ENCODE assay signal across 19 cellular contexts in the genomic region with DNA sequence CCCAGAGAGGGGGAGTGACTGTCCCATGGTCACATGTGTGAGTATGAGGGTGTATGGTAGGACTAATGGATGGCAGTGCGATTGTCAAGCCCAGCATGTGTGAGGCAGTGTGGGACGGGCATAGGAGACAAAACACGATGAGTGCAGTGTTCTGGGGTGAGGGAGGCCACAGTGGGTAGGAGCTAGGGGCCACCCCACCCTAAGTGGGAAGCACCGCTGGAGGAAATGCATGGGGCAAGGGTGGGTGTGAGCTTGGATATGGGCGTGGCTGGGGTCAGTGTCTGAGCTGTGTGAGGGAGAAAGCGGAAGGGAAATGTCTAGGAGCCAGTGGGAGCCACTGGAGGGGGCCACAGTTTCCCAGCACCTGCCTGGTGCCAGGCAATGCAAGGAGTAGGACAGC. TPM values are rescaled to one million over a fixed set of nuclear protein-coding genes. Genes with fewer than 3 reads are reported as not detected.
A peak's percentile ranks its signal among the peaks of the same experiment; 100 is the strongest.
DNase-seq lines count a peak whose midpoint lies in the region; ATAC-seq and TF ChIP-seq lines count a peak whose summit lies in the region.
"Had no signal": no experiment of that assay in that cellular context is flagged by ENCODE, and none has a peak within 500 bp of the region (broad histone marks: within the 10 kb centered on the region; RNA-seq: fewer than 3 reads in every experiment).

No MANE protein-coding gene starts in this region.

- H3K4me2 ChIP-seq in BLaER1 treated with 17β-estradiol and CSF1 and Interleukin-3, amounts not matched to agents 10 nM and 100 nM: peak overlapping the region in 10 of 11 experiments; percentile 5 to 59 (median 36); a peak in 13 of 22 replicates
- H3K4me2 ChIP-seq: neural progenitor cell had no signal

- ATAC-seq in gastrocnemius medialis: no peak
- ATAC-seq in activated CD8-positive, alpha-beta memory T cell treated with anti-CD3 and anti-CD28 coated beads, Interleukin-2, amount 10 ng/mL, durations not matched to agents 7 days and 5 days: no peak

- no peaks in the 10 kb centered on the region for H3K9me3 ChIP-seq in BLaER1 treated with 17β-estradiol and CSF1 and Interleukin-3, amounts not matched to agents 10 nM and 100 nM (replicated peaks in 1 of 11)
- no peaks in the 10 kb centered on the region for H3K9me3 ChIP-seq in gastrocnemius medialis
- H3K9me3 ChIP-seq: HAP-1, upper lobe of left lung had no signal

- no peaks in the 10 kb centered on the region for H3K36me3 Mint-ChIP-seq in activated CD8-positive, alpha-beta memory T cell treated with anti-CD3 and anti-CD28 coated beads, Interleukin-2, amount 10 ng/mL, durations not matched to agents 7 days and 5 days
- H3K36me3 Mint-ChIP-seq: neural progenitor cell had no signal

- H3K9ac ChIP-seq in BLaER1 treated with 17β-estradiol and CSF1 and Interleukin-3, amounts not matched to agents 10 nM and 100 nM: peak overlapping the region in 2 of 11 experiments; percentile 18 to 23; a peak in 2 of 22 replicates
- H3K9ac ChIP-seq: neural progenitor cell had no signal

- H3K4me3 ChIP-seq in BLaER1 treated with 17β-estradiol and CSF1 and Interleukin-3, amounts not matched to agents 10 nM and 100 nM: no peak overlapping the region
- H3K4me3 ChIP-seq in gastrocnemius medialis: no peak overlapping the region
- H3K4me3 ChIP-seq: HAP-1, K562, neural progenitor cell, upper lobe of left lung had no signal

- H3K4me1 Mint-ChIP-seq in activated CD8-positive, alpha-beta memory T cell treated with anti-CD3 and anti-CD28 coated beads, Interleukin-2, amount 10 ng/mL, durations not matched to agents 7 days and 5 days: no peaks in the 10 kb centered on the region
- H3K4me1 Mint-ChIP-seq: activated B cell treated with CpG ODN at 0.5 μM for 24 hours; activated CD4-positive, alpha-beta memory T cell treated with anti-CD3 and anti-CD28 coated beads, Interleukin-2, amount 10 ng/mL, durations not matched to agents 7 days and 5 days; central memory CD8-positive, alpha-beta T cell had no signal

- H3K27ac ChIP-seq in BLaER1 treated with 17β-estradiol and CSF1 and Interleukin-3, amounts not matched to agents 10 nM and 100 nM: no peak overlapping the region
- H3K27ac ChIP-seq in RWPE1 (peak overlapping the region; percentile 96), epithelial cell of prostate (peak overlapping the region; percentile 87), gastrocnemius medialis (peak overlapping the region; percentile 88 to 95 (median 88)), caudate nucleus (ENCODE audit: low read depth, low read length) (no peak overlapping the region)
- H3K27ac ChIP-seq: C4-2B, neural progenitor cell had no signal

- no peaks in the 10 kb centered on the region for H3K9me3 Mint-ChIP-seq in activated CD8-positive, alpha-beta memory T cell treated with anti-CD3 and anti-CD28 coated beads, Interleukin-2, amount 10 ng/mL, durations not matched to agents 7 days and 5 days (ENCODE audit: low read depth)
- H3K9me3 Mint-ChIP-seq: activated B cell treated with CpG ODN at 0.5 μM for 24 hours; activated CD4-positive, alpha-beta memory T cell treated with anti-CD3 and anti-CD28 coated beads, Interleukin-2, amount 10 ng/mL, durations not matched to agents 7 days and 5 days; central memory CD8-positive, alpha-beta T cell; stimulated activated naive CD8-positive, alpha-beta T cell treated with anti-CD3 and anti-CD28 coated beads, Interleukin-15, Interleukin-2, amounts not matched to agents 100 ng/mL and 50 ng/mL, for 24 hours had no signal

- H3K36me3 ChIP-seq in BLaER1 treated with 17β-estradiol and CSF1 and Interleukin-3, amounts not matched to agents 10 nM and 100 nM: no peaks in the 10 kb centered on the region
- H3K36me3 ChIP-seq in gastrocnemius medialis: no peaks in the 10 kb centered on the region
- H3K36me3 ChIP-seq: HAP-1, neural progenitor cell, upper lobe of left lung had no signal

- H3K27me3 Mint-ChIP-seq in activated CD8-positive, alpha-beta memory T cell treated with anti-CD3 and anti-CD28 coated beads, Interleukin-2, amount 10 ng/mL, durations not matched to agents 7 days and 5 days: peaks cover 3% of the 10 kb centered on the region
- H3K27me3 Mint-ChIP-seq: activated CD4-positive, alpha-beta memory T cell treated with anti-CD3 and anti-CD28 coated beads, Interleukin-2, amount 10 ng/mL, durations not matched to agents 7 days and 5 days had no signal

- TF ChIP-seq POLR2A in gastrocnemius medialis (IDR thresholded peaks at IDR 0.05): no peak

- in situ Hi-C loops in gastrocnemius medialis (cut with MboI; ENCODE audit: low sequenced_read_pairs in 4 of 4): loop anchor here in 2 of 4 donors (10.0 kb wide), 2 partner anchors 53 to 93 kb away; a partner anchor contains a TSS

- TF ChIP-seq CTCF in RWPE1 (conservative IDR thresholded peaks at IDR 0.05; ENCODE audit: low read depth) (no peak), gastrocnemius medialis (IDR thresholded peaks at IDR 0.05 in 4 of 5, conservative IDR thresholded peaks at IDR 0.05 in 1 of 5) (no peak)

- CTCF ChIA-PET in RWPE1 (lab: Yijun Ruan, JAX): interaction anchor here (0.5 to 2.0 kb wide), 8 partner anchors 15 to 1262 kb away, joined by 3 to 10 read pairs (median 4); no protein-coding TSS in a partner anchor
- CTCF ChIA-PET in activated CD8-positive, alpha-beta memory T cell treated with anti-CD3 and anti-CD28 coated beads, Interleukin-2, amount 10 ng/mL, durations not matched to agents 7 days and 5 days (lab: Charles Lee): interaction anchor here (0.8 to 2.9 kb wide), 15 partner anchors 16 to 171 kb away, joined by 3 to 19 read pairs (median 4); a partner anchor contains a TSS

- DNase-seq in RWPE1 (ENCODE audit: low spot score): no peak
- no peak for DNase-seq in epithelial cell of prostate (ENCODE audit: low read depth, low spot score)
- no peak for DNase-seq in gastrocnemius medialis
- DNase-seq in activated CD8-positive, alpha-beta memory T cell treated with anti-CD3 and anti-CD28 coated beads, Interleukin-2, amount 10 ng/mL, durations not matched to agents 7 days and 5 days: no peak
- no peak for DNase-seq in AG08396 (ENCODE audit: low spot score)
- DNase-seq in iPS-NIHi7 (ENCODE audit: extremely low spot score): no peak
- DNase-seq in caudate nucleus (lab: John Stamatoyannopoulos, UW): no peak

- no peaks in the 10 kb centered on the region for H3K27me3 ChIP-seq in BLaER1 treated with 17β-estradiol and CSF1 and Interleukin-3, amounts not matched to agents 10 nM and 100 nM
- H3K27me3 ChIP-seq in gastrocnemius medialis: no peaks in the 10 kb centered on the region
- H3K27me3 ChIP-seq: neural progenitor cell, upper lobe of left lung had no signal

- no peak overlapping the region for H3K4me3 Mint-ChIP-seq in activated CD8-positive, alpha-beta memory T cell treated with anti-CD3 and anti-CD28 coated beads, Interleukin-2, amount 10 ng/mL, durations not matched to agents 7 days and 5 days
- H3K4me3 Mint-ChIP-seq: activated B cell treated with CpG ODN at 0.5 μM for 24 hours; activated CD4-positive, alpha-beta memory T cell treated with anti-CD3 and anti-CD28 coated beads, Interleukin-2, amount 10 ng/mL, durations not matched to agents 7 days and 5 days; central memory CD8-positive, alpha-beta T cell; stimulated activated naive CD8-positive, alpha-beta T cell treated with anti-CD3 and anti-CD28 coated beads, Interleukin-15, Interleukin-2, amounts not matched to agents 100 ng/mL and 50 ng/mL, for 24 hours had no signal

- POLR2A ChIA-PET in RWPE1 (lab: Yijun Ruan, JAX; ENCODE audit: low non-redundant PET): no interaction called here

- no peak overlapping the region for H3K27ac Mint-ChIP-seq in activated CD8-positive, alpha-beta memory T cell treated with anti-CD3 and anti-CD28 coated beads, Interleukin-2, amount 10 ng/mL, durations not matched to agents 7 days and 5 days
- H3K27ac Mint-ChIP-seq: activated B cell treated with CpG ODN at 0.5 μM for 24 hours; activated CD4-positive, alpha-beta memory T cell treated with anti-CD3 and anti-CD28 coated beads, Interleukin-2, amount 10 ng/mL, durations not matched to agents 7 days and 5 days; stimulated activated naive CD8-positive, alpha-beta T cell treated with anti-CD3 and anti-CD28 coated beads, Interleukin-15, Interleukin-2, amounts not matched to agents 100 ng/mL and 50 ng/mL, for 24 hours had no signal

- intact Hi-C loops in gastrocnemius medialis (cut with DNase I; ENCODE audit: low total_unique reads): loop anchor here (1.0 to 5.0 kb wide), 7 partner anchors 15 to 149 kb away; a partner anchor contains a TSS

- H4K20me1 ChIP-seq in BLaER1 treated with 17β-estradiol and CSF1 and Interleukin-3, amounts not matched to agents 10 nM and 100 nM: no peaks in the 10 kb centered on the region

- peaks cover 27 to 63% (median 55%) of the 10 kb centered on the region in 10 experiments for H3K4me1 ChIP-seq in BLaER1 treated with 17β-estradiol and CSF1 and Interleukin-3, amounts not matched to agents 10 nM and 100 nM
- H3K4me1 ChIP-seq in gastrocnemius medialis: peaks cover 38 to 46% of the 10 kb centered on the region in 2 donors
- H3K4me1 ChIP-seq: HAP-1 had no signal

RNA-seq across cellular contexts. Expression of a gene that starts 56.5 kb away (rescaled TPM):
- 1 to 10 TPM in 2 of 4 donors, under 1 TPM in 2; 0.20 to 3.9 (median 0.94) TPM for total RNA-seq in gastrocnemius medialis
- total RNA-seq in activated CD8-positive, alpha-beta memory T cell treated with anti-CD3 and anti-CD28 coated beads, Interleukin-2, amount 10 ng/mL, durations not matched to agents 7 days and 5 days: not detected
- total RNA-seq: fibroblast of villous mesenchyme, RPMI7951 had no signal

Comparison
In these comparisons a context has a peak if more than half of its experiments do, and no peak if none do; other contexts are left out.
1. H3K27ac ChIP-seq: peak in RWPE1 (single experiment), epithelial cell of prostate (single experiment) and gastrocnemius medialis (4 of 4); none in BLaER1 treated with 17β-estradiol and CSF1 and Interleukin-3, amounts not matched to agents 10 nM and 100 nM (0 of 11) and caudate nucleus (single experiment).